1 cellular context compared by ENCODE assay signal in genomic region chr6:107800564-107801164, GRCh38.
TF ChIP-seq lines count a peak whose summit lies in the region.

No MANE protein-coding gene starts in this region.

TF ChIP-seq in HEK293, 187 proteins besides CTCF, POLR2A, EP300 and RAD21:
- TF ChIP-seq ZBTB6 (tag by site-specific recombination; IDR thresholded peaks at IDR 0.05) (no peak), ZNF133 (tag by site-specific recombination; IDR thresholded peaks at IDR 0.05) (peak; percentile 49; the same call in 1 of the 2 replicates)
